In genomic region chr6:28080631-28081485, GRCh38 we compare ENCODE assay signal across 8 cellular contexts. TPM values are rescaled to one million over a fixed set of nuclear protein-coding genes. Genes with fewer than 3 reads are reported as not detected.
DNase-seq lines count a peak whose midpoint lies in the region; ATAC-seq, FAIRE-seq and TF ChIP-seq lines count a peak whose summit lies in the region.

No MANE protein-coding gene starts in this region.

- peaks cover 17 to 26% of the 10 kb centered on the region in 2 donors for H3K4me1 Mint-ChIP-seq in natural killer cell
- H3K4me1 Mint-ChIP-seq in stimulated activated naive B cell treated with anti-CD40 and anti-IgM and Interleukin-4, amounts not matched to agents 10 μg/mL and 1 μg/mL and 100 μg/mL, for 72 hours: peaks cover 19 to 31% of the 10 kb centered on the region in 2 donors

- peak; percentile 11; the same call in 1 of the 2 replicates for TF ChIP-seq POLR2A in H54 (IDR thresholded peaks at IDR 0.05; ENCODE audit: low read depth, low read length)

- intact Hi-C loops in natural killer cell (cut with micrococcal nuclease): loop anchor here (1.0 to 5.0 kb wide), 4 partner anchors 23 to 276 kb away; partner anchors contain the start of gene ZSCAN31

- peaks cover 0 to 9% of the 10 kb centered on the region in 2 donors for H3K27me3 Mint-ChIP-seq in natural killer cell (ENCODE audit: low read depth in 2 of 2)
- H3K27me3 Mint-ChIP-seq in stimulated activated naive B cell treated with anti-CD40 and anti-IgM and Interleukin-4, amounts not matched to agents 10 μg/mL and 1 μg/mL and 100 μg/mL, for 72 hours: no peaks in the 10 kb centered on the region

- DNase-seq in EH (ENCODE audit: low read depth) (peak; percentile 94), H54 (ENCODE audit: insufficient read length, low spot score) (peak; percentile 68), LoVo (ENCODE audit: low spot score) (peak; percentile 91), RPMI8226 (peak; percentile 97), fibroblast of pulmonary artery (ENCODE audit: low read depth) (peak; percentile 99), natural killer cell (peak; percentile 87)
- peak; percentile 86 for DNase-seq in activated effector memory CD4-positive, alpha-beta T cell treated with Interleukin-2 at 50 U/mL for 16 hours
- peak; percentile 86 for DNase-seq in stimulated activated naive B cell treated with anti-CD40 and anti-IgM and Interleukin-4, amounts not matched to agents 10 μg/mL and 1 μg/mL and 100 μg/mL, for 72 hours

- peak overlapping the region; percentile 90 for H3K4me3 Mint-ChIP-seq in natural killer cell
- H3K4me3 Mint-ChIP-seq in stimulated activated naive B cell treated with anti-CD40 and anti-IgM and Interleukin-4, amounts not matched to agents 10 μg/mL and 1 μg/mL and 100 μg/mL, for 72 hours: peak overlapping the region; percentile 79 to 81

- peak overlapping the region; percentile 94 for H3K4me3 ChIP-seq in fibroblast of pulmonary artery (replicated peaks; ENCODE audit: low read depth, low read length)

- no peaks in the 10 kb centered on the region for H3K36me3 Mint-ChIP-seq in natural killer cell
- H3K36me3 Mint-ChIP-seq in stimulated activated naive B cell treated with anti-CD40 and anti-IgM and Interleukin-4, amounts not matched to agents 10 μg/mL and 1 μg/mL and 100 μg/mL, for 72 hours: peaks cover 23 to 37% of the 10 kb centered on the region in 2 donors

- ATAC-seq in natural killer cell: peak; percentile 81 to 90 (median 87)
- ATAC-seq in stimulated activated naive B cell treated with anti-CD40 and anti-IgM and Interleukin-4, amounts not matched to agents 10 μg/mL and 1 μg/mL and 100 μg/mL, for 72 hours (replicated peaks): peak; percentile 74 to 81

- no peak for TF ChIP-seq CTCF in fibroblast of pulmonary artery (IDR thresholded peaks at IDR 0.05; ENCODE audit: low read length, missing control alignments)
- TF ChIP-seq CTCF in natural killer cell (IDR thresholded peaks at IDR 0.05): no peak

- H3K9me3 Mint-ChIP-seq in natural killer cell: no peaks in the 10 kb centered on the region
- peaks cover 13 to 16% of the 10 kb centered on the region in 2 donors for H3K9me3 Mint-ChIP-seq in stimulated activated naive B cell treated with anti-CD40 and anti-IgM and Interleukin-4, amounts not matched to agents 10 μg/mL and 1 μg/mL and 100 μg/mL, for 72 hours

- peak; percentile 50 for FAIRE-seq in H54 (lab: Jason Lieb, UNC)

- H3K27ac Mint-ChIP-seq in natural killer cell: peak overlapping the region; percentile 85 to 90
- H3K27ac Mint-ChIP-seq in stimulated activated naive B cell treated with anti-CD40 and anti-IgM and Interleukin-4, amounts not matched to agents 10 μg/mL and 1 μg/mL and 100 μg/mL, for 72 hours: peak overlapping the region; percentile 94

RNA-seq across cellular contexts. Expression of gene ZNF165, which starts 0.5 kb away (rescaled TPM):
- total RNA-seq in natural killer cell: 1 to 10 TPM in 1 of 3 donors, under 1 TPM in 2; 0.61 to 2.2 (median 0.85) TPM

RNA-seq across cellular contexts. Expression of gene ZSCAN16, which starts 43.6 kb away (rescaled TPM):
- total RNA-seq in natural killer cell: 1 to 10 TPM; 7.7 to 9.1 (median 7.8) TPM

Comparison
In these comparisons a context has a peak if more than half of its experiments do, and no peak if none do; other contexts are left out.
1. Peak in every context shown above with its lines: DNase-seq, ATAC-seq and H3K4me3 ChIP-seq.